25 cellular contexts compared by ENCODE assay signal in the genomic region with DNA sequence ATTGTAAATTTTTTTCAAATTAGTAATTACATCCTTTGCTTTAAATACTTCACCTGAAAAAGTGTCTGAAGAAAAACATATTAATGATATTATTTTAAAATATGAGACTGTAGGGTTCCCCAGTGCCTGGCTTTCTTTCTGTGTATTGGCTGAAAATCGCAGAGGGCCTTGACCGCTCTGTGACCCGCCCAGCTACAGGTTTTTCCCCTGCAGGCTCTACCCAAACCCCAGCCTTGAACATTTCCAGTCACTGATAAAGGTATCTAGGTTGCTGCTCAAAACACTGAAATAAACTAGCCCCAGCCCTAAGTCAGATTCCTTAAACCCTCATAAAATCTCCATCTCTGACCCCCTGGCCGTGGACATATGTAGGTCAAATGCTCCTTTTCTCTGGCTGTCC.
"Had no signal": no experiment of that assay in that cellular context is flagged by ENCODE, and none has a peak within 500 bp of the region (broad histone marks: within the 10 kb centered on the region; RNA-seq: fewer than 3 reads in every experiment).

No MANE protein-coding gene starts in this region.

- ATAC-seq: activated CD8-positive, alpha-beta memory T cell treated with anti-CD3 and anti-CD28 coated beads, Interleukin-2, amount 10 ng/mL, durations not matched to agents 7 days and 5 days; activated T-cell treated with anti-CD3 and anti-CD28 coated beads, Interleukin-2, amount 50 U/mL, for 4 hours; Panc1; Right ventricle myocardium inferior; T-cell had no signal

- H3K9me3 Mint-ChIP-seq: activated CD4-positive, alpha-beta T cell treated with anti-CD3 and anti-CD28 coated beads, Interleukin-2, amount 10 ng/mL, durations not matched to agents 7 days and 5 days; activated naive CD4-positive, alpha-beta T cell treated with anti-CD3 and anti-CD28 coated beads, Interleukin-2, amount 10 ng/mL, durations not matched to agents 7 days and 5 days; activated naive CD8-positive, alpha-beta T cell treated with anti-CD3 and anti-CD28 coated beads for 36 hours; activated T-cell treated with anti-CD3 and anti-CD28 coated beads, Interleukin-2, amount 50 U/mL, for 4 hours; activated T-helper 2 cell treated with anti-CD3 and anti-CD28 coated beads, Interferon-gamma antibody, Interleukin-2, Interleukin-4, amounts not matched to agents 10 μg/mL and 5 μg/mL and 100 μg/mL, durations not matched to agents 14 hours and 24 hours and 36 hours had no signal

- H3K4me3 Mint-ChIP-seq: activated CD4-positive, alpha-beta T cell treated with anti-CD3 and anti-CD28 coated beads, Interleukin-2, amount 10 ng/mL, durations not matched to agents 7 days and 5 days; activated CD8-positive, alpha-beta memory T cell treated with anti-CD3 and anti-CD28 coated beads, Interleukin-2, amount 10 ng/mL, durations not matched to agents 7 days and 5 days; activated naive CD4-positive, alpha-beta T cell treated with anti-CD3 and anti-CD28 coated beads, Interleukin-2, amount 10 ng/mL, durations not matched to agents 7 days and 5 days; activated naive CD8-positive, alpha-beta T cell treated with anti-CD3 and anti-CD28 coated beads for 36 hours; activated T-cell treated with anti-CD3 and anti-CD28 coated beads, Interleukin-2, amount 50 U/mL, for 4 hours had no signal

- H3K27me3 ChIP-seq: MG63 had no signal

- H3K4me3 ChIP-seq: MG63, SK-N-MC had no signal

- H3K36me3 ChIP-seq: MG63 had no signal

- H3K9me3 ChIP-seq: MG63 had no signal

- DNase-seq: activated CD4-positive, alpha-beta T cell treated with anti-CD3 and anti-CD28 coated beads, Interleukin-2, amount 10 ng/mL, durations not matched to agents 7 days and 5 days; activated CD4-positive, CD25-positive, alpha-beta regulatory T cell; activated CD8-positive, alpha-beta memory T cell treated with anti-CD3 and anti-CD28 coated beads, Interleukin-2, amount 10 ng/mL, durations not matched to agents 7 days and 5 days; activated gamma-delta T cell treated with Interleukin-2 at 50 U/mL for 16 hours; activated naive CD4-positive, alpha-beta T cell treated with anti-CD3 and anti-CD28 coated beads, Interleukin-2, amount 10 ng/mL, durations not matched to agents 7 days and 5 days; activated naive CD8-positive, alpha-beta T cell treated with anti-CD3 and anti-CD28 coated beads for 36 hours; activated T-cell treated with anti-CD3 and anti-CD28 coated beads, Interleukin-2, amount 50 U/mL, for 4 hours; anterior cingulate cortex; MG63; NCI-H1105; NCI-H1436; NCI-H1694 treated with DMSO at 0.1 percent for 48 hours; NCI-H2029 treated with DMSO at 0.1 percent for 48 hours; NCI-H510A treated with DMSO at 0.1 percent for 48 hours; NCI-H69; NK-92 treated with Interleukin-12 subunit alpha and Interleukin-12 subunit beta, amount 100 ng/mL, for 24 hours; OCI-M1; RPMI8226; T-cell; T-helper 2 cell had no signal

- H3K27me3 Mint-ChIP-seq: activated CD4-positive, alpha-beta T cell treated with anti-CD3 and anti-CD28 coated beads, Interleukin-2, amount 10 ng/mL, durations not matched to agents 7 days and 5 days; activated naive CD4-positive, alpha-beta T cell treated with anti-CD3 and anti-CD28 coated beads, Interleukin-2, amount 10 ng/mL, durations not matched to agents 7 days and 5 days; activated naive CD8-positive, alpha-beta T cell treated with anti-CD3 and anti-CD28 coated beads for 36 hours; T-cell had no signal

- H3K27ac Mint-ChIP-seq: activated CD4-positive, alpha-beta T cell treated with anti-CD3 and anti-CD28 coated beads, Interleukin-2, amount 10 ng/mL, durations not matched to agents 7 days and 5 days; activated CD8-positive, alpha-beta memory T cell treated with anti-CD3 and anti-CD28 coated beads, Interleukin-2, amount 10 ng/mL, durations not matched to agents 7 days and 5 days; activated naive CD4-positive, alpha-beta T cell treated with anti-CD3 and anti-CD28 coated beads, Interleukin-2, amount 10 ng/mL, durations not matched to agents 7 days and 5 days; activated naive CD8-positive, alpha-beta T cell treated with anti-CD3 and anti-CD28 coated beads for 36 hours; activated T-helper 2 cell treated with anti-CD3 and anti-CD28 coated beads, Interferon-gamma antibody, Interleukin-2, Interleukin-4, amounts not matched to agents 10 μg/mL and 5 μg/mL and 100 μg/mL, durations not matched to agents 14 hours and 24 hours and 36 hours had no signal

- H3K27ac ChIP-seq: SK-N-MC, VCaP had no signal
